1 cellular context compared by ENCODE assay signal in genomic region chr2:64751286-64752260, GRCh38.
TF ChIP-seq lines count a peak whose summit lies in the region.

No MANE protein-coding gene starts in this region.

TF ChIP-seq in HepG2, 621 proteins besides CTCF, POLR2A, EP300 and RAD21 (continued from another document and continues in another):
- TF ChIP-seq ATF7 (IDR thresholded peaks at IDR 0.05) (no peak), ATF7 (CRISPR knock-in tag; IDR thresholded peaks at IDR 0.05) (0 out of 2 replicates have a peak, but pooled peaks have one; percentile 44), IKZF4 (CRISPR knock-in tag; IDR thresholded peaks at IDR 0.05; ENCODE audit: borderline replicate concordance, low read depth, not compliant biosample characterization) (no peak), ZNF431 (CRISPR knock-in tag; IDR thresholded peaks at IDR 0.05; ENCODE audit: borderline replicate concordance, low read depth) (0 out of 2 replicates have a peak, but pooled peaks have one; percentile 22), TFE3 (CRISPR knock-in tag; IDR thresholded peaks at IDR 0.05) (0 out of 2 replicates have a peak, but pooled peaks have one; percentile 20), TERF1 (CRISPR knock-in tag; IDR thresholded peaks at IDR 0.05) (no peak), ZNF629 (CRISPR knock-in tag; conservative IDR thresholded peaks at IDR 0.05) (no peak), ZFP90 (CRISPR knock-in tag; IDR thresholded peaks at IDR 0.05; ENCODE audit: borderline replicate concordance) (peak; percentile 85), JARID2 (CRISPR knock-in tag; IDR thresholded peaks at IDR 0.05; ENCODE audit: insufficient replicate concordance) (peak; percentile 70), PCBP2 (optimal IDR thresholded peaks at IDR 0.05; ENCODE audit: low read depth, low read length, poor library complexity, severe bottlenecking) (no peak), YEATS2 (CRISPR knock-in tag; IDR thresholded peaks at IDR 0.05; ENCODE audit: borderline replicate concordance) (no peak), SP140L (CRISPR knock-in tag; IDR thresholded peaks at IDR 0.05; ENCODE audit: borderline replicate concordance) (no peak), KIAA2018 (CRISPR knock-in tag; IDR thresholded peaks at IDR 0.05; ENCODE audit: borderline replicate concordance) (no peak), NFRKB (IDR thresholded peaks at IDR 0.05) (no peak), KLF11 (CRISPR knock-in tag; IDR thresholded peaks at IDR 0.05) (peak; percentile 4; the same call in 1 of the 2 replicates), ZFP36L1 (CRISPR knock-in tag; IDR thresholded peaks at IDR 0.05) (no peak), ZNF556 (CRISPR knock-in tag; IDR thresholded peaks at IDR 0.05; ENCODE audit: borderline replicate concordance) (0 out of 2 replicates have a peak, but pooled peaks have one; percentile 72), ZBTB21 (CRISPR knock-in tag; IDR thresholded peaks at IDR 0.05) (no peak), ATF1 (CRISPR knock-in tag; IDR thresholded peaks at IDR 0.05) (peak; percentile 46; the same call in 1 of the 2 replicates), ZNF678 (CRISPR knock-in tag; IDR thresholded peaks at IDR 0.05) (0 out of 2 replicates have a peak, but pooled peaks have one; percentile 81), POLR2G (IDR thresholded peaks at IDR 0.05; ENCODE audit: low read depth, low read length) (peak; percentile 61), RFXANK (CRISPR knock-in tag; IDR thresholded peaks at IDR 0.05) (no peak; the same call in 1 of the 2 replicates), ARID2 (CRISPR knock-in tag; IDR thresholded peaks at IDR 0.05; ENCODE audit: borderline replicate concordance) (no peak; the same call in 1 of the 2 replicates), CENPT (CRISPR knock-in tag; IDR thresholded peaks at IDR 0.05; ENCODE audit: low read depth) (no peak; the same call in 1 of the 2 replicates), ZNF660 (CRISPR knock-in tag; IDR thresholded peaks at IDR 0.05; ENCODE audit: borderline replicate concordance, low read depth) (no peak), NCOA5 (CRISPR knock-in tag; IDR thresholded peaks at IDR 0.05) (no peak), LRRFIP1 (CRISPR knock-in tag; conservative IDR thresholded peaks at IDR 0.05) (no peak), BCL6 (CRISPR knock-in tag; IDR thresholded peaks at IDR 0.05) (no peak; the same call in 1 of the 2 replicates)
- TF ChIP-seq, protein P1, sequence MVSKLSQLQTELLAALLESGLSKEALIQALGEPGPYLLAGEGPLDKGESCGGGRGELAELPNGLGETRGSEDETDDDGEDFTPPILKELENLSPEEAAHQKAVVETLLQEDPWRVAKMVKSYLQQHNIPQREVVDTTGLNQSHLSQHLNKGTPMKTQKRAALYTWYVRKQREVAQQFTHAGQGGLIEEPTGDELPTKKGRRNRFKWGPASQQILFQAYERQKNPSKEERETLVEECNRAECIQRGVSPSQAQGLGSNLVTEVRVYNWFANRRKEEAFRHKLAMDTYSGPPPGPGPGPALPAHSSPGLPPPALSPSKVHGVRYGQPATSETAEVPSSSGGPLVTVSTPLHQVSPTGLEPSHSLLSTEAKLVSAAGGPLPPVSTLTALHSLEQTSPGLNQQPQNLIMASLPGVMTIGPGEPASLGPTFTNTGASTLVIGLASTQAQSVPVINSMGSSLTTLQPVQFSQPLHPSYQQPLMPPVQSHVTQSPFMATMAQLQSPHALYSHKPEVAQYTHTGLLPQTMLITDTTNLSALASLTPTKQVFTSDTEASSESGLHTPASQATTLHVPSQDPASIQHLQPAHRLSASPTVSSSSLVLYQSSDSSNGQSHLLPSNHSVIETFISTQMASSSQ (IDR thresholded peaks at IDR 0.05; ENCODE audit: low read depth) = no peak
- TF ChIP-seq, protein P1 (CRISPR knock-in tag; IDR thresholded peaks at IDR 0.05; ENCODE audit: borderline replicate concordance) = peak; percentile 37; the same call in 1 of the 2 replicates
- TF ChIP-seq, protein P2, sequence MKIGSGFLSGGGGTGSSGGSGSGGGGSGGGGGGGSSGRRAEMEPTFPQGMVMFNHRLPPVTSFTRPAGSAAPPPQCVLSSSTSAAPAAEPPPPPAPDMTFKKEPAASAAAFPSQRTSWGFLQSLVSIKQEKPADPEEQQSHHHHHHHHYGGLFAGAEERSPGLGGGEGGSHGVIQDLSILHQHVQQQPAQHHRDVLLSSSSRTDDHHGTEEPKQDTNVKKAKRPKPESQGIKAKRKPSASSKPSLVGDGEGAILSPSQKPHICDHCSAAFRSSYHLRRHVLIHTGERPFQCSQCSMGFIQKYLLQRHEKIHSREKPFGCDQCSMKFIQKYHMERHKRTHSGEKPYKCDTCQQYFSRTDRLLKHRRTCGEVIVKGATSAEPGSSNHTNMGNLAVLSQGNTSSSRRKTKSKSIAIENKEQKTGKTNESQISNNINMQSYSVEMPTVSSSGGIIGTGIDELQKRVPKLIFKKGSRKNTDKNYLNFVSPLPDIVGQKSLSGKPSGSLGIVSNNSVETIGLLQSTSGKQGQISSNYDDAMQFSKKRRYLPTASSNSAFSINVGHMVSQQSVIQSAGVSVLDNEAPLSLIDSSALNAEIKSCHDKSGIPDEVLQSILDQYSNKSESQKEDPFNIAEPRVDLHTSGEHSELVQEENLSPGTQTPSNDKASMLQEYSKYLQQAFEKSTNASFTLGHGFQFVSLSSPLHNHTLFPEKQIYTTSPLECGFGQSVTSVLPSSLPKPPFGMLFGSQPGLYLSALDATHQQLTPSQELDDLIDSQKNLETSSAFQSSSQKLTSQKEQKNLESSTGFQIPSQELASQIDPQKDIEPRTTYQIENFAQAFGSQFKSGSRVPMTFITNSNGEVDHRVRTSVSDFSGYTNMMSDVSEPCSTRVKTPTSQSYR (CRISPR knock-in tag; IDR thresholded peaks at IDR 0.05; ENCODE audit: borderline replicate concordance) = peak; percentile 18; the same call in 1 of the 2 replicates
- TF ChIP-seq, protein P3, sequence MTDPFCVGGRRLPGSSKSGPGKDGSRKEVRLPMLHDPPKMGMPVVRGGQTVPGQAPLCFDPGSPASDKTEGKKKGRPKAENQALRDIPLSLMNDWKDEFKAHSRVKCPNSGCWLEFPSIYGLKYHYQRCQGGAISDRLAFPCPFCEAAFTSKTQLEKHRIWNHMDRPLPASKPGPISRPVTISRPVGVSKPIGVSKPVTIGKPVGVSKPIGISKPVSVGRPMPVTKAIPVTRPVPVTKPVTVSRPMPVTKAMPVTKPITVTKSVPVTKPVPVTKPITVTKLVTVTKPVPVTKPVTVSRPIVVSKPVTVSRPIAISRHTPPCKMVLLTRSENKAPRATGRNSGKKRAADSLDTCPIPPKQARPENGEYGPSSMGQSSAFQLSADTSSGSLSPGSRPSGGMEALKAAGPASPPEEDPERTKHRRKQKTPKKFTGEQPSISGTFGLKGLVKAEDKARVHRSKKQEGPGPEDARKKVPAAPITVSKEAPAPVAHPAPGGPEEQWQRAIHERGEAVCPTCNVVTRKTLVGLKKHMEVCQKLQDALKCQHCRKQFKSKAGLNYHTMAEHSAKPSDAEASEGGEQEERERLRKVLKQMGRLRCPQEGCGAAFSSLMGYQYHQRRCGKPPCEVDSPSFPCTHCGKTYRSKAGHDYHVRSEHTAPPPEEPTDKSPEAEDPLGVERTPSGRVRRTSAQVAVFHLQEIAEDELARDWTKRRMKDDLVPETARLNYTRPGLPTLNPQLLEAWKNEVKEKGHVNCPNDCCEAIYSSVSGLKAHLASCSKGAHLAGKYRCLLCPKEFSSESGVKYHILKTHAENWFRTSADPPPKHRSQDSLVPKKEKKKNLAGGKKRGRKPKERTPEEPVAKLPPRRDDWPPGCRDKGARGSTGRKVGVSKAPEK (CRISPR knock-in tag; IDR thresholded peaks at IDR 0.05; ENCODE audit: borderline replicate concordance) = no peak; the same call in 1 of the 2 replicates
